In the genomic region with DNA sequence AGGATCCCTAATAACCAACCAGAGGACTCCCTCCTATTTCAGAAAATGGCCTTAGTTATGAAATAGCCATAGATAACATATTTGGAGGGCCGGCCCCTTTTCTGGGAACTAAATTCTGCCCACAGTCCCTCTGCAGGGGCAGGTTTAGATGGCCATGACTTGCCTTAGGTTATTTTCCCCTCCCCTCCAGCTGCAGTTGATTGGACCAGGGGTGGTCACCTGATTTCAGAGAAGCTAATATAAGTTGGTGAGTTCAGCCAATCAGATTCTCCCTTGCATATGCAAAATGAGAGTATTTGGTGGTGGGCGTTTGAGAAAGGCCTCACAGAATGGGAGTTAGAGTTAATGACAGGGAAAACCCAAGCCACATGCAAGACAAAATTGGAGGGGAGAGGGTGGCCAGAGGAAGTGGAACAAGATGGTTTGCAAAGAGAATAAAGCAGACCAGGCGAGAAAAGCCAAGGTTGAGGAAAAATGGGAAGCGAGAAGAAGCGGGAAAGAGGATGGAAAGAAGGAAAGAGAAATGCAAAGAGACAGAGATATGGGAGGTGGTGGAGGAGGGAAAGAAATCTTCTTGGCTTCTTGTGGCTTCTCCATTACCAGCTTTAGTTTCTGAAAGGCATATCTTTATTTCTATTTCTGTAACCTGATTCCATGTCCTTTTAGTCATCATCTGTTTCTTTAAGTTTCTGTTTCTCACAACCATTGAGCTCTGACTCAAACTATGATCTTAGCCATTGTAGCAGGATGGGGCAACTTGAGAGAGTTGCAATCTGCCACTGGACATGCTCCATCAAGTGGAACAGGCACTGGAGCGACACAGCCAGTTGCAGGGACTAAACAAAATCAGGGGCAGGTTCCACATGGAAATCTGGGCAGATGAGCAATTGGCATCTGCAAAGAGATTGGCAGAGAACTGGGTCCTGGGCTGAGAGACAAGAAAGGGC, we compare ENCODE assay signal across 11 cellular contexts.
DNase-seq lines count a peak whose midpoint lies in the region; ATAC-seq and TF ChIP-seq lines count a peak whose summit lies in the region.
"Had no signal": no experiment of that assay in that cellular context is flagged by ENCODE, and none has a peak within 500 bp of the region (broad histone marks: within the 10 kb centered on the region; RNA-seq: fewer than 3 reads in every experiment).

No MANE protein-coding gene starts in this region.

- no peak for TF ChIP-seq POLR2A in gastrocnemius medialis (IDR thresholded peaks at IDR 0.05)

- no peak overlapping the region for H3K4me3 ChIP-seq in gastrocnemius medialis

- peak; percentile 55 for DNase-seq in epithelial cell of prostate (ENCODE audit: low read depth, low spot score)
- no peak for DNase-seq in caudate nucleus (lab: John Stamatoyannopoulos, UW)
- DNase-seq in gastrocnemius medialis, result no peak
- DNase-seq in NCI-H2107 treated with DMSO at 0.1 percent for 48 hours (lab: John Stamatoyannopoulos, UW; ENCODE audit: unreplicated experiment), result no peak
- DNase-seq: activated B cell treated with CpG ODN at 0.5 μM for 24 hours, GF-D8, NCI-H510A had no signal

- H3K36me3 ChIP-seq in gastrocnemius medialis, result no peaks in the 10 kb centered on the region

- in situ Hi-C loops in gastrocnemius medialis (cut with MboI; ENCODE audit: low sequenced_read_pairs in 4 of 4), result no loop called here

- intact Hi-C loops in gastrocnemius medialis (cut with DNase I; ENCODE audit: low total_unique reads), result no loop called here

- ATAC-seq in GM18519 (IDR thresholded peaks at IDR 0.05; ENCODE audit: low FRiP score, unreplicated experiment) (peak; percentile 59), GM21576 (IDR thresholded peaks at IDR 0.05; ENCODE audit: unreplicated experiment) (peak; percentile 54), HG03460 (IDR thresholded peaks at IDR 0.05; ENCODE audit: unreplicated experiment) (peak; percentile 58), GM18858 (IDR thresholded peaks at IDR 0.05; ENCODE audit: unreplicated experiment) (no peak), gastrocnemius medialis (no peak)

- no peaks in the 10 kb centered on the region for H3K27me3 ChIP-seq in gastrocnemius medialis

- H3K9me3 ChIP-seq in gastrocnemius medialis, result no peaks in the 10 kb centered on the region

- no peak overlapping the region for H3K27ac ChIP-seq in epithelial cell of prostate
- H3K27ac ChIP-seq in caudate nucleus (ENCODE audit: low read depth, low read length), result no peak overlapping the region
- H3K27ac ChIP-seq in gastrocnemius medialis, result no peak overlapping the region

- no peak for TF ChIP-seq CTCF in gastrocnemius medialis (IDR thresholded peaks at IDR 0.05 in 4 of 5, conservative IDR thresholded peaks at IDR 0.05 in 1 of 5)

- H3K4me1 ChIP-seq in gastrocnemius medialis, result no peaks in the 10 kb centered on the region

Comparison
In these comparisons a context has a peak if more than half of its experiments do, and no peak if none do; other contexts are left out.
1. ATAC-seq: peak in GM18519 (single experiment), GM21576 (single experiment) and HG03460 (single experiment); none in GM18858 (single experiment) and gastrocnemius medialis (0 of 2).